ENCODE assay signal across 10 cellular contexts in the genomic region with DNA sequence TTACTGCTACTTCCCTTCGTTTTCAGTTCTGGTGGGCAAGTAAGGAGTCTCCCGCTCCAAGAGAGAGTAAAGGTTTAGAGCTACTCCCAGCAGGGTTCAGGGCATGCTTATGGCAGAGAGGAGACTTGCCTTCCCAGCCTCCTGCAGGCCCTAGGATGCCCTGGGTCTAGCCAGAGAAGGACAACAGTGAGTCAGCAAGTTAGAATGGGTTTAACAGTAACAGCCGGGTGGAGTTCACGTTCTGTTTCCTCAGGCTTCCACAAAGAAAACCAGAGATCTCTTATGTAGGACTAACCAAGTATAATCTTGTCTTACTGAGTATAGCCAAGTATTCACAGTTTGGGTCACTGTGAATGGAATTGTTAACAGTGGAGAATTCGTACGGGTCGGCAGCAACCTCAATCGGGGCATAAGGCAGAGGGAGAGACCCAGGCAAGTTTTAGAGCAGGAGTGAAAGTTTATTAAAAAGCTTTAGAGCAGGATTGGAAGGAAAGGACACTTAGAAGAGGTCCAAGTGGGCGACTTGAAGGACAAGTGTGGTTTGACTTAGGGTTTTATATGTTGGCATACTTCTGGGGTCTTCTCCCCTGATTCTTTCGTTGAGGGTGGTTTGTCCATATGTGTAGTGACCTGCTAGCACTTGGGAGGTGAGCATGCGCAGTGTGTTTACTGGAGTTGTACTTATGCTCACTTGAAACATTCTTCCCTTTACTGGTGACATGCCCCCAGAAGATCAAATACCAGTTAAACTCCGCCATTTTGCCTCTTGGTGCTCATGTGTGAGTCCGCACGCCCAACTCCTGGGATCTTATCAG. TPM values are rescaled to one million over a fixed set of nuclear protein-coding genes. Genes with fewer than 3 reads are reported as not detected.
A peak's percentile ranks its signal among the peaks of the same experiment; 100 is the strongest.
DNase-seq lines count a peak whose midpoint lies in the region; ATAC-seq and TF ChIP-seq lines count a peak whose summit lies in the region.
"Had no signal": no experiment of that assay in that cellular context is flagged by ENCODE, and none has a peak within 500 bp of the region (broad histone marks: within the 10 kb centered on the region; RNA-seq: fewer than 3 reads in every experiment).

No MANE protein-coding gene starts in this region.

- WGBS in aorta, 2 donors = 74 to 80% methylated on average over 14 of the region's 14 CpGs

- H3K9me3 ChIP-seq in aorta (ENCODE audit: control insufficient read depth, low read length) = no peaks in the 10 kb centered on the region
- H3K9me3 ChIP-seq: ovary had no signal

- peaks cover 10 to 12% of the 10 kb centered on the region in 2 donors for H3K4me1 ChIP-seq in aorta (ENCODE audit: control insufficient read depth in 1 of 2, insufficient read depth in 2 of 2, low read length in 2 of 2)

- no peak overlapping the region for H3K4me3 ChIP-seq in brain microvascular endothelial cell (ENCODE audit: low read depth, low read length)
- H3K4me3 ChIP-seq in aorta (ENCODE audit: low read length in 2 of 2) = no peak overlapping the region
- H3K4me3 ChIP-seq: ovary had no signal

- H3K27me3 ChIP-seq in brain microvascular endothelial cell (replicated peaks) (no peaks in the 10 kb centered on the region), aorta (ENCODE audit: control insufficient read depth in 1 of 2, insufficient read depth in 2 of 2, low read length in 1 of 2) (no peaks in the 10 kb centered on the region)
- H3K27me3 ChIP-seq: ovary had no signal

- ATAC-seq in aorta (ENCODE audit: low FRiP score) (peak; percentile 68), GM21360 (IDR thresholded peaks at IDR 0.05; ENCODE audit: unreplicated experiment) (no peak)

- DNase-seq in LHCN-M2 (ENCODE audit: low read depth) = peak; percentile 61
- DNase-seq in brain microvascular endothelial cell = peak; percentile 60
- DNase-seq in hepatic stellate cell (ENCODE audit: low spot score) = peak; percentile 70
- no peak for DNase-seq in aorta
- DNase-seq in activated T-cell treated with anti-CD3 and anti-CD28 coated beads for 4 hours = no peak
- no peak for DNase-seq in NCI-H1092 treated with DMSO at 0.1 percent for 48 hours (lab: John Stamatoyannopoulos, UW)
- DNase-seq: activated CD4-positive, alpha-beta memory T cell treated with anti-CD3 and anti-CD28 coated beads for 36 hours; ovary; RPMI8226 had no signal

- intact Hi-C loops in aorta (cut with DNase I) = no loop called here

- H3K27ac ChIP-seq in brain microvascular endothelial cell = peak overlapping the region; percentile 13
- H3K27ac ChIP-seq in aorta (ENCODE audit: low read depth in 1 of 2, low read length in 2 of 2) = peak overlapping the region; percentile 53 to 89
- H3K27ac ChIP-seq: ovary had no signal

- in situ Hi-C loops in brain microvascular endothelial cell (cut with HindIII; ENCODE audit: low pct_ligation_motif_present, low sequenced_read_pairs) = no loop called here

- H3K36me3 ChIP-seq in brain microvascular endothelial cell (replicated peaks) (no peaks in the 10 kb centered on the region), aorta (ENCODE audit: control insufficient read depth in 1 of 2, insufficient read depth in 2 of 2, low read length in 1 of 2) (no peaks in the 10 kb centered on the region)
- H3K36me3 ChIP-seq: ovary had no signal

- no peak for TF ChIP-seq CTCF in brain microvascular endothelial cell (IDR thresholded peaks at IDR 0.05; ENCODE audit: low read depth, low read length, missing control alignments)

RNA-seq across cellular contexts. Expression of gene OVAAL, which starts 4.5 kb away (rescaled TPM):
- total RNA-seq in LHCN-M2 (2014; rRNA removed) (0.11 TPM in 1 of 2 replicates, not detected in the other), aorta (not detected)
- polyA plus RNA-seq in LHCN-M2 (2012) = 0.27 TPM
- polyA plus RNA-seq in aorta = not detected
- total RNA-seq: activated CD4-positive, alpha-beta memory T cell treated with anti-CD3 and anti-CD28 coated beads for 36 hours; ovary had no signal
- polyA plus RNA-seq: ovary had no signal

Comparison
In these comparisons a context has a peak if more than half of its experiments do, and no peak if none do; other contexts are left out.
1. DNase-seq: peak in LHCN-M2 (single experiment), brain microvascular endothelial cell (single experiment) and hepatic stellate cell (single experiment); none in aorta (0 of 2), activated T-cell treated with anti-CD3 and anti-CD28 coated beads for 4 hours (single experiment) and NCI-H1092 treated with DMSO at 0.1 percent for 48 hours (single experiment).